ENCODE assay signal across 27 cellular contexts in the genomic region with DNA sequence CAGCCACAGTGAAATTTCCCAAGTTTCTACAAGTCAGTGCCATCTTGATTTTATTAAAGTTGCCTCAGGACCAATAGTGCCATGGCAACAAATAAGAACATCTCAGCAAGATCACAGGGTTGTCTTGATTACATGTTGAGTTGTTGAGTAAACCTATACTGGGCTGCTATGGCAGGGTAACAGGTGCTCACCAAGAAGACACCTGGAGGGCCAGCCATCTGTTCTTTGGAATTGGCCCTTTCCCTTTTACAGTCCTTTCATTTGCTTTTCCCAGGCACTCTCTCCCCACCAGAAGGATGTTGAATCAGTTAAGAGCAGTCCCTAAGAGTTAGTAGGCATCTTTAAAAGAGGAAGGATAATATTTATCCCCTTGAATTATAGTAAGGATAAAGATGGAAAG.
"Had no signal": no experiment of that assay in that cellular context is flagged by ENCODE, and none has a peak within 500 bp of the region (broad histone marks: within the 10 kb centered on the region; RNA-seq: fewer than 3 reads in every experiment).

No MANE protein-coding gene starts in this region.

- ATAC-seq: activated CD8-positive, alpha-beta memory T cell treated with anti-CD3 and anti-CD28 coated beads, Interleukin-2, amount 10 ng/mL, durations not matched to agents 7 days and 5 days; body of pancreas; T-helper 17 cell; WTC11 had no signal

- H3K27ac Mint-ChIP-seq: activated CD8-positive, alpha-beta memory T cell treated with anti-CD3 and anti-CD28 coated beads, Interleukin-2, amount 10 ng/mL, durations not matched to agents 7 days and 5 days; activated naive CD4-positive, alpha-beta T cell treated with anti-CD3 and anti-CD28 coated beads, Interleukin-2, amount 50 U/mL, for 24 hours; activated T-cell treated with anti-CD3 and anti-CD28 coated beads, Interleukin-2, amount 50 U/mL, for 24 hours; activated T-helper 1 cell treated with anti-CD3 and anti-CD28 coated beads, Interleukin-12 subunit alpha, Interleukin-12 subunit beta, Interleukin-2, Interleukin-4 antibody, amounts not matched to agents 30 ng/mL and 10 ng/mL and 1 ng/mL, durations not matched to agents 14 hours and 24 hours and 36 hours; T-helper 17 cell; WTC11 had no signal

- H3K27me3 Mint-ChIP-seq: activated CD8-positive, alpha-beta memory T cell treated with anti-CD3 and anti-CD28 coated beads, Interleukin-2, amount 10 ng/mL, durations not matched to agents 7 days and 5 days; activated naive CD4-positive, alpha-beta T cell treated with anti-CD3 and anti-CD28 coated beads, Interleukin-2, amount 50 U/mL, for 24 hours; activated T-cell treated with anti-CD3 and anti-CD28 coated beads, Interleukin-2, amount 50 U/mL, for 24 hours; T-helper 17 cell had no signal

- H3K4me1 ChIP-seq: body of pancreas had no signal

- H3K4me3 ChIP-seq: ascending aorta, body of pancreas had no signal

- H3K4me3 Mint-ChIP-seq: activated CD8-positive, alpha-beta memory T cell treated with anti-CD3 and anti-CD28 coated beads, Interleukin-2, amount 10 ng/mL, durations not matched to agents 7 days and 5 days; activated naive CD4-positive, alpha-beta T cell treated with anti-CD3 and anti-CD28 coated beads, Interleukin-2, amount 50 U/mL, for 24 hours; activated T-cell treated with anti-CD3 and anti-CD28 coated beads, Interleukin-2, amount 50 U/mL, for 24 hours; activated T-helper 1 cell treated with anti-CD3 and anti-CD28 coated beads, Interleukin-12 subunit alpha, Interleukin-12 subunit beta, Interleukin-2, Interleukin-4 antibody, amounts not matched to agents 30 ng/mL and 10 ng/mL and 1 ng/mL, durations not matched to agents 14 hours and 24 hours and 36 hours; T-helper 17 cell; WTC11 had no signal

- FAIRE-seq: bronchial epithelial cell, colon had no signal

- H3K9me3 Mint-ChIP-seq: activated T-cell treated with anti-CD3 and anti-CD28 coated beads, Interleukin-2, amount 50 U/mL, for 24 hours; activated T-helper 1 cell treated with anti-CD3 and anti-CD28 coated beads, Interleukin-12 subunit alpha, Interleukin-12 subunit beta, Interleukin-2, Interleukin-4 antibody, amounts not matched to agents 30 ng/mL and 10 ng/mL and 1 ng/mL, durations not matched to agents 14 hours and 24 hours and 36 hours; WTC11 had no signal

- H3K27ac ChIP-seq: ascending aorta, body of pancreas had no signal

- H3K9me3 ChIP-seq: ascending aorta, body of pancreas had no signal

- H3K27me3 ChIP-seq: ascending aorta, body of pancreas had no signal

- H3K36me3 ChIP-seq: ascending aorta had no signal

- H3K4me1 Mint-ChIP-seq: activated CD8-positive, alpha-beta memory T cell treated with anti-CD3 and anti-CD28 coated beads, Interleukin-2, amount 10 ng/mL, durations not matched to agents 7 days and 5 days; activated naive CD4-positive, alpha-beta T cell treated with anti-CD3 and anti-CD28 coated beads, Interleukin-2, amount 50 U/mL, for 24 hours; T-helper 17 cell had no signal

- DNase-seq: activated CD4-positive, alpha-beta T cell treated with anti-CD3 and anti-CD28 coated beads for 48 hours; activated CD4-positive, alpha-beta T cell treated with anti-CD3 and anti-CD28 coated beads, Interleukin-2, amount 50 U/mL, for 4 hours; activated CD4-positive, CD25-positive, alpha-beta regulatory T cell treated with anti-CD3 and anti-CD28 coated beads, Interleukin-2, amount 50 U/mL, for 72 hours; activated CD8-positive, alpha-beta memory T cell treated with anti-CD3 and anti-CD28 coated beads, Interleukin-2, amount 10 ng/mL, durations not matched to agents 7 days and 5 days; activated effector memory CD4-positive, alpha-beta T cell treated with Interleukin-2 at 50 U/mL for 16 hours; activated naive CD4-positive, alpha-beta T cell; activated T-cell treated with anti-CD3 and anti-CD28 coated beads, Interleukin-2, amount 50 U/mL, for 24 hours; amniotic stem cell; body of pancreas; central memory CD4-positive, alpha-beta T cell; Kasumi-1; NCI-H1105 treated with DMSO at 0.1 percent for 48 hours; NCI-H1436 treated with DMSO at 0.1 percent for 48 hours; NCI-H187; NCI-H2081; NCI-H345; NCI-H510A; NCI-H748 treated with DMSO at 0.1 percent for 48 hours; SIG-M5; T-helper 17 cell; T-helper 9 cell had no signal

- H3K36me3 Mint-ChIP-seq: activated CD8-positive, alpha-beta memory T cell treated with anti-CD3 and anti-CD28 coated beads, Interleukin-2, amount 10 ng/mL, durations not matched to agents 7 days and 5 days; activated naive CD4-positive, alpha-beta T cell treated with anti-CD3 and anti-CD28 coated beads, Interleukin-2, amount 50 U/mL, for 24 hours; WTC11 had no signal
